Comparison of ENCODE assay signal across 11 cellular contexts in the genomic region with DNA sequence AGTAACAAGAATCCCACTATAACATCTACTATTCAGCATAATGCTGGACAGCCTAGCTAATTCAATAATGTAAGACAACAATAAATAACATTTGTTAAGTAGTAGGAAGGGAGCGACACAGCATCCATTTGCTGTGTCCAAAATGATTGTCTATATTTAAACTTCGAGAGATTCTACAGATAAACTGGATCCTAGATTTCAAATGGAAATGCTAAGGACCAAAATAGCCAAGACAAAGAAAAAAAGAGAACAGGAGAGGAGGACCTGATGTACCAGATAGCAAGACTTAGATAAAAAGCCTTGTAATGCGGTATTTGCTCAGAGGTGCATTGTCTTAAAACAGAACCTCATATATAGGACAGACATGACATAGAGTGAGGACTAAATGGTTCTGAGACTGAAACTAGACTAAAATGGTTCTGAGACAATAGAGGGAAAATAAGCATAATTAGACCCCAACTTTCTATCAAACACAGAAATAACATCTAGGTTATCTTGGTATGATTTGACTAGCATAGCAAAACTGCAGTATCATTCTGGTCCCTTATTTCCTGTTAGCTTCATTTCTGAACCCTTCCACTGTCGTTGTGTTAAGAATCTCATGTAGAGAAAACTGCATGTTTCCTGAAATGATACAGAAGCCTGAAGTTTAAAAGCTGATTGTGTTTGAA. TPM values are rescaled to one million over a fixed set of nuclear protein-coding genes. Genes with fewer than 3 reads are reported as not detected.
DNase-seq lines count a peak whose midpoint lies in the region; ATAC-seq and TF ChIP-seq lines count a peak whose summit lies in the region.
"Had no signal": no experiment of that assay in that cellular context is flagged by ENCODE, and none has a peak within 500 bp of the region (broad histone marks: within the 10 kb centered on the region; RNA-seq: fewer than 3 reads in every experiment).

No MANE protein-coding gene starts in this region.

- no peaks in the 10 kb centered on the region for H3K9me3 Mint-ChIP-seq in activated naive CD8-positive, alpha-beta T cell (ENCODE audit: low read depth)
- no peaks in the 10 kb centered on the region for H3K9me3 Mint-ChIP-seq in WTC11

- no peaks in the 10 kb centered on the region for H3K36me3 ChIP-seq in HAP-1 (replicated peaks)
- H3K36me3 ChIP-seq: uterus had no signal

- POLR2A ChIA-PET in WTC11 (lab: Charles Lee) = no interaction called here

- peaks cover 16% of the 10 kb centered on the region for H3K4me1 ChIP-seq in HAP-1
- H3K4me1 ChIP-seq: uterus had no signal

- in situ Hi-C loops in GM13977 (cut with MboI; ENCODE audit: low pct_unique_long_range_greater_than_20kb, low sequenced_read_pairs, unreplicated experiment) (no loop called here), HAP-1 (cut with MboI; ENCODE audit: low sequenced_read_pairs) (no loop called here)

- H3K27me3 ChIP-seq in HAP-1 (ENCODE audit: low read depth) = no peaks in the 10 kb centered on the region
- H3K27me3 ChIP-seq: uterus had no signal

- H3K36me3 Mint-ChIP-seq in activated naive CD8-positive, alpha-beta T cell = no peaks in the 10 kb centered on the region
- no peaks in the 10 kb centered on the region for H3K36me3 Mint-ChIP-seq in WTC11

- ATAC-seq in HG03280 (IDR thresholded peaks at IDR 0.05; ENCODE audit: unreplicated experiment) = peak; percentile 64
- ATAC-seq in WTC11 = no peak

- peak overlapping the region; percentile 74 for H3K4me3 Mint-ChIP-seq in activated naive CD8-positive, alpha-beta T cell
- no peak overlapping the region for H3K4me3 Mint-ChIP-seq in WTC11

- H3K4me1 Mint-ChIP-seq in activated naive CD8-positive, alpha-beta T cell (ENCODE audit: low read depth) = peaks cover 15% of the 10 kb centered on the region
- H3K4me1 Mint-ChIP-seq in WTC11 = no peaks in the 10 kb centered on the region

- CTCF ChIA-PET in WTC11 (lab: Charles Lee) = no interaction called here

- DNase-seq in GM13977 (ENCODE audit: low spot score) (peak; percentile 14), GM20000 (ENCODE audit: low spot score) (peak; percentile 9), NCI-H2196 treated with DMSO at 0.1 percent for 48 hours (lab: John Stamatoyannopoulos, UW; ENCODE audit: unreplicated experiment) (no peak), WTC11 (ENCODE audit: low spot score) (no peak), NCI-H2171 (lab: John Stamatoyannopoulos, UW) (no peak), HAP-1 (ENCODE audit: low spot score in 2 of 2) (no peak)
- DNase-seq: activated effector memory CD4-positive, alpha-beta T cell treated with Interleukin-2 at 50 U/mL for 16 hours; mammary epithelial cell; uterus had no signal

- peak overlapping the region; percentile 93 for H3K27ac Mint-ChIP-seq in activated naive CD8-positive, alpha-beta T cell
- H3K27ac Mint-ChIP-seq in WTC11 = no peak overlapping the region

- TF ChIP-seq CTCF in GM13977 (IDR thresholded peaks at IDR 0.05; ENCODE audit: extremely low read depth, insufficient read depth, missing control alignments) (no peak), GM20000 (IDR thresholded peaks at IDR 0.05; ENCODE audit: extremely low read depth, missing control alignments) (no peak), WTC11 (IDR thresholded peaks at IDR 0.05) (no peak)

- no peaks in the 10 kb centered on the region for H3K27me3 Mint-ChIP-seq in activated naive CD8-positive, alpha-beta T cell
- H3K27me3 Mint-ChIP-seq in WTC11 (ENCODE audit: low read depth) = no peaks in the 10 kb centered on the region

- no peak overlapping the region for H3K4me3 ChIP-seq in HAP-1
- H3K4me3 ChIP-seq: uterus had no signal

- H3K9me3 ChIP-seq in HAP-1 = no peaks in the 10 kb centered on the region
- H3K9me3 ChIP-seq: uterus had no signal

TF ChIP-seq in WTC11, 78 proteins besides CTCF, POLR2A, EP300 and RAD21:
- TF ChIP-seq ATF3 (CRISPR knock-in tag; conservative IDR thresholded peaks at IDR 0.05) (no peak), ZMAT4 (CRISPR knock-in tag; IDR thresholded peaks at IDR 0.05) (no peak)

RNA-seq across cellular contexts. Expression of gene HPGDS, which starts 3.8 kb away (rescaled TPM):
- not detected in 3 replicates for total RNA-seq in WTC11 (2021)
- total RNA-seq: mammary epithelial cell had no signal

Comparison
In these comparisons a context has a peak if more than half of its experiments do, and no peak if none do; other contexts are left out.
1. DNase-seq: peak in GM13977 (single experiment) and GM20000 (single experiment); none in NCI-H2196 treated with DMSO at 0.1 percent for 48 hours (single experiment), WTC11 (single experiment), NCI-H2171 (single experiment) and HAP-1 (0 of 2).